8 cellular contexts compared by ENCODE assay signal in genomic region chr19:5048091-5048726, GRCh38.
DNase-seq lines count a peak whose midpoint lies in the region; ATAC-seq, FAIRE-seq and TF ChIP-seq lines count a peak whose summit lies in the region.

No MANE protein-coding gene starts in this region.

- H3K9me3 ChIP-seq in AG04450 (ENCODE audit: control insufficient read depth, insufficient read depth, low read length) = no peaks in the 10 kb centered on the region

- no peaks in the 10 kb centered on the region for H3K27me3 ChIP-seq in AG04450 (ENCODE audit: control insufficient read depth, insufficient read depth, low read length)

- peak; percentile 39 for DNase-seq in AG04450 (ENCODE audit: low read depth, low spot score)
- DNase-seq in GM18507 (ENCODE audit: extremely low spot score, insufficient read length, low read depth) = peak; percentile 67
- DNase-seq in NCI-H446 (lab: John Stamatoyannopoulos, UW) = peak; percentile 83 to 88
- DNase-seq in activated CD4-positive, alpha-beta memory T cell treated with anti-CD3 and anti-CD28 coated beads for 36 hours = peak; percentile 70
- DNase-seq in ecto neural progenitor cell (ENCODE audit: low spot score) = peak; percentile 92
- peak; percentile 74 for DNase-seq in medulla oblongata (ENCODE audit: extremely low spot score)
- peak; percentile 8 for DNase-seq in stimulated activated CD8-positive, alpha-beta memory T cell treated with anti-CD3 and anti-CD28 coated beads, Interleukin-12 subunit alpha, Interleukin-12 subunit beta, amount 100 ng/mL, for 24 hours (ENCODE audit: extremely low read depth)

- intact Hi-C loops in activated CD4-positive, alpha-beta memory T cell treated with anti-CD3 and anti-CD28 coated beads for 36 hours (cut with micrococcal nuclease) = no loop called here

- H3K27ac ChIP-seq in AG04450 (ENCODE audit: low read depth, low read length) = peak overlapping the region; percentile 21

- no peaks in the 10 kb centered on the region for H3K27me3 Mint-ChIP-seq in activated CD4-positive, alpha-beta memory T cell treated with anti-CD3 and anti-CD28 coated beads for 36 hours

- CTCF ChIA-PET in AG04450 (lab: Charles Lee) = interaction anchor here (0.6 to 1.7 kb wide), 20 partner anchors 9 to 691 kb away, joined by 3 to 5 read pairs (median 3); no protein-coding TSS in a partner anchor
- CTCF ChIA-PET in activated CD4-positive, alpha-beta memory T cell treated with anti-CD3 and anti-CD28 coated beads for 36 hours (lab: Charles Lee) = interaction anchor here (0.5 to 2.7 kb wide), 15 partner anchors 10 to 434 kb away, joined by 3 to 10 read pairs (median 3); partner anchors contain the start of genes KDM4B and PLIN3

- no peak overlapping the region for H3K4me3 Mint-ChIP-seq in activated CD4-positive, alpha-beta memory T cell treated with anti-CD3 and anti-CD28 coated beads for 36 hours

- peaks cover 2% of the 10 kb centered on the region for H3K4me1 Mint-ChIP-seq in activated CD4-positive, alpha-beta memory T cell treated with anti-CD3 and anti-CD28 coated beads for 36 hours (ENCODE audit: low read depth)

- FAIRE-seq in GM18507 (lab: Jason Lieb, UNC) = peak; percentile 64

- H3K4me3 ChIP-seq in AG04450 (ENCODE audit: low read depth, low read length) = no peak overlapping the region

- peak; percentile 94 for TF ChIP-seq CTCF in AG04450 (IDR thresholded peaks at IDR 0.05; ENCODE audit: low read depth, low read length)

- no peak overlapping the region for H3K27ac Mint-ChIP-seq in activated CD4-positive, alpha-beta memory T cell treated with anti-CD3 and anti-CD28 coated beads for 36 hours

- POLR2A ChIA-PET in AG04450 (lab: Yijun Ruan, JAX) = interaction anchor here (0.6 to 0.7 kb wide), 4 partner anchors 13 to 152 kb away, joined by 3 to 5 read pairs (median 3); no protein-coding TSS in a partner anchor
- POLR2A ChIA-PET in activated CD4-positive, alpha-beta memory T cell treated with anti-CD3 and anti-CD28 coated beads for 36 hours (lab: Charles Lee) = no interaction called here

- H3K36me3 Mint-ChIP-seq in activated CD4-positive, alpha-beta memory T cell treated with anti-CD3 and anti-CD28 coated beads for 36 hours = no peaks in the 10 kb centered on the region

- no peak for ATAC-seq in HG02884 (IDR thresholded peaks at IDR 0.05; ENCODE audit: unreplicated experiment)

- no peaks in the 10 kb centered on the region for H3K9me3 Mint-ChIP-seq in activated CD4-positive, alpha-beta memory T cell treated with anti-CD3 and anti-CD28 coated beads for 36 hours

Comparison
In these comparisons a context has a peak if more than half of its experiments do, and no peak if none do; other contexts are left out.
1. DNase-seq: peak in every context shown above with its lines; median percentile 92 in ecto neural progenitor cell; 86 in NCI-H446; 74 in medulla oblongata; 70 in activated CD4-positive, alpha-beta memory T cell treated with anti-CD3 and anti-CD28 coated beads for 36 hours; 67 in GM18507; 39 in AG04450; 8 in stimulated activated CD8-positive, alpha-beta memory T cell treated with anti-CD3 and anti-CD28 coated beads, Interleukin-12 subunit alpha, Interleukin-12 subunit beta, amount 100 ng/mL, for 24 hours.